In genomic region chr12:7009512-7009911, GRCh38 we compare ENCODE assay signal across 21 cellular contexts. TPM values are rescaled to one million over a fixed set of nuclear protein-coding genes. Genes with fewer than 3 reads are reported as not detected.
"Had no signal": no experiment of that assay in that cellular context is flagged by ENCODE, and none has a peak within 500 bp of the region (broad histone marks: within the 10 kb centered on the region; RNA-seq: fewer than 3 reads in every experiment).

No MANE protein-coding gene starts in this region.

- H3K9me3 ChIP-seq: mucosa of descending colon, neutrophil, right atrium auricular region, sigmoid colon, tibial artery, upper lobe of right lung had no signal

- H3K27ac Mint-ChIP-seq: immature natural killer cell had no signal

- H3K36me3 ChIP-seq: neutrophil had no signal

- H3K27me3 ChIP-seq: dorsolateral prefrontal cortex, neutrophil, right atrium auricular region, sigmoid colon, tibial artery, upper lobe of right lung had no signal

- H3K27ac ChIP-seq: coronary artery, right atrium auricular region, sigmoid colon, tibial artery had no signal

- H3K27me3 Mint-ChIP-seq: naive thymus-derived CD8-positive, alpha-beta T cell had no signal

- H3K4me3 Mint-ChIP-seq: immature natural killer cell; naive thymus-derived CD8-positive, alpha-beta T cell had no signal

- H3K9me3 Mint-ChIP-seq: immature natural killer cell; naive thymus-derived CD8-positive, alpha-beta T cell had no signal

- ATAC-seq: left cardiac atrium; left ventricle myocardium superior; mucosa of descending colon; naive thymus-derived CD8-positive, alpha-beta T cell; stimulated activated naive CD8-positive, alpha-beta T cell treated with anti-CD3 and anti-CD28 coated beads, Interleukin-15, Interleukin-2, amounts not matched to agents 100 U/mL and 50 U/mL, for 24 hours; upper lobe of right lung had no signal

- H3K4me3 ChIP-seq: coronary artery, dorsolateral prefrontal cortex, mucosa of descending colon, right atrium auricular region, sigmoid colon, tibial artery, upper lobe of right lung had no signal

- H3K4me1 ChIP-seq: right atrium auricular region, sigmoid colon had no signal

- DNase-seq: caudate nucleus; dorsolateral prefrontal cortex; effector CD8-positive, alpha-beta T cell; foreskin fibroblast; immature natural killer cell; kidney; left cardiac atrium; left ventricle myocardium superior; mammary epithelial cell; mucosa of descending colon; naive thymus-derived CD8-positive, alpha-beta T cell; sigmoid colon; small intestine; stimulated activated CD4-positive, alpha-beta T cell treated with anti-CD3 and anti-CD28 coated beads, Interleukin-2, amount 100 ng/mL, for 48 hours; stimulated activated naive CD8-positive, alpha-beta T cell treated with anti-CD3 and anti-CD28 coated beads, Interleukin-15, Interleukin-2, amounts not matched to agents 100 U/mL and 50 U/mL, for 24 hours; tibial artery; upper lobe of right lung had no signal

RNA-seq across cellular contexts. Expression of gene C1S, which starts 51.0 kb away (rescaled TPM):
- polyA plus RNA-seq: immature natural killer cell had no signal

RNA-seq across cellular contexts. Expression of gene PTPN6, which starts 58.4 kb away (rescaled TPM):
- polyA plus RNA-seq: neural cell had no signal
